9 cellular contexts compared by ENCODE assay signal in the genomic region with DNA sequence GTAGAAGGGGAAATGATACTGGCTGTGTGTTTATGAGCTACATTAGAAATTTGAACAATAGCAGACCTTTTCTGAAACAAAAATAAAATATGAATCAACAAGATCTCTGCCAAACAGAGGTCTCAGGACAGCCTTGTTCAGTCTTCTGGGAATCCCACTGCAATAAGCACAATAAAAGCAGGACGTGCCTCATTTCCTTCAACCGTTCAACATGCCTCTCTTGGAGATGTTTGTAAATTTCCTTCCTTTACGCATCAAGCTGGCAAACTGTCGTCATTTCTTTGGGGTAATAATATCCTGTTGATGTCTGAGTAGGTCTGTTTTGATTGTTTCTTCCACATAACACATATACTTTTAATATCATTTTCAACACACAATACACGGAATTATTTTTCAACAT.
DNase-seq lines count a peak whose midpoint lies in the region; ATAC-seq, FAIRE-seq and TF ChIP-seq lines count a peak whose summit lies in the region.
"Had no signal": no experiment of that assay in that cellular context is flagged by ENCODE, and none has a peak within 500 bp of the region (broad histone marks: within the 10 kb centered on the region; RNA-seq: fewer than 3 reads in every experiment).

No MANE protein-coding gene starts in this region.

- POLR2A ChIA-PET in activated CD8-positive, alpha-beta T cell treated with anti-CD3 and anti-CD28 coated beads, Interleukin-2, amount 10 ng/mL, durations not matched to agents 7 days and 5 days (lab: Charles Lee) = no interaction called here

- H3K36me3 Mint-ChIP-seq in activated CD8-positive, alpha-beta T cell treated with anti-CD3 and anti-CD28 coated beads, Interleukin-2, amount 10 ng/mL, durations not matched to agents 7 days and 5 days (ENCODE audit: low read depth) = no peaks in the 10 kb centered on the region
- H3K36me3 Mint-ChIP-seq: activated naive CD8-positive, alpha-beta T cell had no signal

- no peak for TF ChIP-seq CTCF in fibroblast of mammary gland (conservative IDR thresholded peaks at IDR 0.05; ENCODE audit: control insufficient read depth, insufficient read depth, low read depth, low read length)
- TF ChIP-seq CTCF in pancreas (IDR thresholded peaks at IDR 0.05) = no peak

- H3K9me3 ChIP-seq in pancreas = no peaks in the 10 kb centered on the region

- ATAC-seq in pancreas (peak in 3 of 4 donors; percentile 30 to 73 (median 51)), HG03039 (IDR thresholded peaks at IDR 0.05; ENCODE audit: unreplicated experiment) (no peak), HG02798 (IDR thresholded peaks at IDR 0.05; ENCODE audit: poor library complexity, unreplicated experiment) (no peak)
- no peak for ATAC-seq in activated CD8-positive, alpha-beta T cell treated with anti-CD3 and anti-CD28 coated beads, Interleukin-2, amount 10 ng/mL, durations not matched to agents 7 days and 5 days

- no peak for FAIRE-seq in pancreas (lab: Jason Lieb, UNC)

- 80 to 86% methylated on average over 5 of the region's 5 CpGs for WGBS in pancreas, 2 donors

- peaks cover 0 to 6% (median 0%) of the 10 kb centered on the region in 3 donors for H3K4me1 ChIP-seq in pancreas

- no peaks in the 10 kb centered on the region for H3K4me1 Mint-ChIP-seq in activated CD8-positive, alpha-beta T cell treated with anti-CD3 and anti-CD28 coated beads, Interleukin-2, amount 10 ng/mL, durations not matched to agents 7 days and 5 days (ENCODE audit: low read depth)

- H3K27me3 Mint-ChIP-seq in activated CD8-positive, alpha-beta T cell treated with anti-CD3 and anti-CD28 coated beads, Interleukin-2, amount 10 ng/mL, durations not matched to agents 7 days and 5 days (ENCODE audit: low read depth) = no peaks in the 10 kb centered on the region
- H3K27me3 Mint-ChIP-seq: activated naive CD8-positive, alpha-beta T cell had no signal

- H3K4me3 ChIP-seq in fibroblast of mammary gland (ENCODE audit: control insufficient read depth, low read depth, low read length) = no peak overlapping the region
- no peak overlapping the region for H3K4me3 ChIP-seq in pancreas

- intact Hi-C loops in pancreas (cut with DNase I) = no loop called here

- no peak overlapping the region for H3K27ac Mint-ChIP-seq in activated CD8-positive, alpha-beta T cell treated with anti-CD3 and anti-CD28 coated beads, Interleukin-2, amount 10 ng/mL, durations not matched to agents 7 days and 5 days
- H3K27ac Mint-ChIP-seq: activated naive CD8-positive, alpha-beta T cell had no signal

- H3K27ac ChIP-seq in pancreas = peak overlapping the region in 2 of 4 donors; percentile 23 to 31

- H3K4me3 Mint-ChIP-seq in activated CD8-positive, alpha-beta T cell treated with anti-CD3 and anti-CD28 coated beads, Interleukin-2, amount 10 ng/mL, durations not matched to agents 7 days and 5 days = no peak overlapping the region
- H3K4me3 Mint-ChIP-seq: activated naive CD8-positive, alpha-beta T cell had no signal

- CTCF ChIA-PET in activated CD8-positive, alpha-beta T cell treated with anti-CD3 and anti-CD28 coated beads, Interleukin-2, amount 10 ng/mL, durations not matched to agents 7 days and 5 days (lab: Charles Lee) = no interaction called here

- H3K27me3 ChIP-seq in pancreas = no peaks in the 10 kb centered on the region

- DNase-seq in EH (ENCODE audit: low read depth) (peak; percentile 81), fibroblast of mammary gland (ENCODE audit: low read depth) (peak; percentile 93), pancreas (no peak), Kasumi-1 (lab: John Stamatoyannopoulos, UW) (no peak)
- no peak for DNase-seq in activated CD8-positive, alpha-beta T cell treated with anti-CD3 and anti-CD28 coated beads, Interleukin-2, amount 10 ng/mL, durations not matched to agents 7 days and 5 days

- H3K9me3 Mint-ChIP-seq in activated CD8-positive, alpha-beta T cell treated with anti-CD3 and anti-CD28 coated beads, Interleukin-2, amount 10 ng/mL, durations not matched to agents 7 days and 5 days (ENCODE audit: insufficient read depth) = no peaks in the 10 kb centered on the region

- H3K36me3 ChIP-seq in pancreas = no peaks in the 10 kb centered on the region

TF ChIP-seq in PFSK-1, 5 proteins besides CTCF, POLR2A, EP300 and RAD21:
- TF ChIP-seq, protein P1, sequence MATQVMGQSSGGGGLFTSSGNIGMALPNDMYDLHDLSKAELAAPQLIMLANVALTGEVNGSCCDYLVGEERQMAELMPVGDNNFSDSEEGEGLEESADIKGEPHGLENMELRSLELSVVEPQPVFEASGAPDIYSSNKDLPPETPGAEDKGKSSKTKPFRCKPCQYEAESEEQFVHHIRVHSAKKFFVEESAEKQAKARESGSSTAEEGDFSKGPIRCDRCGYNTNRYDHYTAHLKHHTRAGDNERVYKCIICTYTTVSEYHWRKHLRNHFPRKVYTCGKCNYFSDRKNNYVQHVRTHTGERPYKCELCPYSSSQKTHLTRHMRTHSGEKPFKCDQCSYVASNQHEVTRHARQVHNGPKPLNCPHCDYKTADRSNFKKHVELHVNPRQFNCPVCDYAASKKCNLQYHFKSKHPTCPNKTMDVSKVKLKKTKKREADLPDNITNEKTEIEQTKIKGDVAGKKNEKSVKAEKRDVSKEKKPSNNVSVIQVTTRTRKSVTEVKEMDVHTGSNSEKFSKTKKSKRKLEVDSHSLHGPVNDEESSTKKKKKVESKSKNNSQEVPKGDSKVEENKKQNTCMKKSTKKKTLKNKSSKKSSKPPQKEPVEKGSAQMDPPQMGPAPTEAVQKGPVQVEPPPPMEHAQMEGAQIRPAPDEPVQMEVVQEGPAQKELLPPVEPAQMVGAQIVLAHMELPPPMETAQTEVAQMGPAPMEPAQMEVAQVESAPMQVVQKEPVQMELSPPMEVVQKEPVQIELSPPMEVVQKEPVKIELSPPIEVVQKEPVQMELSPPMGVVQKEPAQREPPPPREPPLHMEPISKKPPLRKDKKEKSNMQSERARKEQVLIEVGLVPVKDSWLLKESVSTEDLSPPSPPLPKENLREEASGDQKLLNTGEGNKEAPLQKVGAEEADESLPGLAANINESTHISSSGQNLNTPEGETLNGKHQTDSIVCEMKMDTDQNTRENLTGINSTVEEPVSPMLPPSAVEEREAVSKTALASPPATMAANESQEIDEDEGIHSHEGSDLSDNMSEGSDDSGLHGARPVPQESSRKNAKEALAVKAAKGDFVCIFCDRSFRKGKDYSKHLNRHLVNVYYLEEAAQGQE (IDR thresholded peaks at IDR 0.05; ENCODE audit: insufficient read depth in 1 of 2, low read depth in 2 of 2, low read length in 2 of 2) = peak in 1 of 2 experiments; percentile 70; a peak in 2 of 4 replicates
- TF ChIP-seq FOXP2 (optimal IDR thresholded peaks at IDR 0.05; ENCODE audit: borderline replicate concordance, extremely low read depth, extremely low read length, insufficient read depth) (peak; percentile 34), TAF1 (IDR thresholded peaks at IDR 0.05; ENCODE audit: borderline replicate concordance, insufficient read depth, low read length) (no peak), POLR2AphosphoS5 (IDR thresholded peaks at IDR 0.05; ENCODE audit: low read depth, low read length) (no peak; the same call in 1 of the 2 replicates), SIN3A (IDR thresholded peaks at IDR 0.05; ENCODE audit: borderline replicate concordance, insufficient read depth, low read length) (peak; percentile 74; the same call in 1 of the 2 replicates)

Comparison
In these comparisons a context has a peak if more than half of its experiments do, and no peak if none do; other contexts are left out.
1. DNase-seq: peak in EH (single experiment) and fibroblast of mammary gland (single experiment); none in pancreas (0 of 6), activated CD8-positive, alpha-beta T cell treated with anti-CD3 and anti-CD28 coated beads, Interleukin-2, amount 10 ng/mL, durations not matched to agents 7 days and 5 days (single experiment) and Kasumi-1 (0 of 2).
2. ATAC-seq: peak in pancreas (3 of 4); none in activated CD8-positive, alpha-beta T cell treated with anti-CD3 and anti-CD28 coated beads, Interleukin-2, amount 10 ng/mL, durations not matched to agents 7 days and 5 days (single experiment), HG03039 (single experiment) and HG02798 (single experiment).